Comparison of ENCODE assay signal across 1 cellular context in genomic region chr12:122225683-122226365, GRCh38.
TF ChIP-seq lines count a peak whose summit lies in the region.

DIABLO (minus strand) TSS chr12:122226052; CDS start chr12:122226014, 38 bp downstream.

TF ChIP-seq in WTC11, 78 proteins besides CTCF, POLR2A, EP300 and RAD21 (continued from another document and continues in another):
- no peak for TF ChIP-seq ZNF532 (CRISPR knock-in tag; IDR thresholded peaks at IDR 0.05; ENCODE audit: borderline replicate concordance)
- no peak for TF ChIP-seq ZNF396 (CRISPR knock-in tag; IDR thresholded peaks at IDR 0.05; ENCODE audit: borderline replicate concordance)
- 0 out of 2 replicates have a peak, but pooled peaks have one; percentile 59 for TF ChIP-seq IRF1 (CRISPR knock-in tag; IDR thresholded peaks at IDR 0.05)
- TF ChIP-seq CREB1 (CRISPR knock-in tag; IDR thresholded peaks at IDR 0.05), result peak; percentile 92
- no peak; the same call in 1 of the 2 replicates for TF ChIP-seq ARID4B (CRISPR knock-in tag; IDR thresholded peaks at IDR 0.05; ENCODE audit: borderline replicate concordance)
- TF ChIP-seq ETV6 (CRISPR knock-in tag; IDR thresholded peaks at IDR 0.05), result peak; percentile 92
- TF ChIP-seq ZNF416 (CRISPR knock-in tag; IDR thresholded peaks at IDR 0.05), result 0 out of 2 replicates have a peak, but pooled peaks have one; percentile 38
- TF ChIP-seq MYBL2 (CRISPR knock-in tag; IDR thresholded peaks at IDR 0.05), result peak; percentile 95
- no peak for TF ChIP-seq ZNF263 (CRISPR knock-in tag; IDR thresholded peaks at IDR 0.05; ENCODE audit: low read depth)
- no peak for TF ChIP-seq TCF7 (CRISPR knock-in tag; IDR thresholded peaks at IDR 0.05; ENCODE audit: low read depth)
- no peak for TF ChIP-seq NFE2L1 (CRISPR knock-in tag; IDR thresholded peaks at IDR 0.05)
- no peak for TF ChIP-seq ERG (CRISPR knock-in tag; IDR thresholded peaks at IDR 0.05)
- no peak for TF ChIP-seq RELA (CRISPR knock-in tag; IDR thresholded peaks at IDR 0.05; ENCODE audit: borderline replicate concordance)
- TF ChIP-seq GTF2I (CRISPR knock-in tag; conservative IDR thresholded peaks at IDR 0.05), result no peak
- TF ChIP-seq AFF4 (CRISPR knock-in tag; IDR thresholded peaks at IDR 0.05; ENCODE audit: borderline replicate concordance), result no peak; the same call in 1 of the 2 replicates
- TF ChIP-seq USF2 (CRISPR knock-in tag; IDR thresholded peaks at IDR 0.05), result peak; percentile 53
- TF ChIP-seq E2F5 (CRISPR knock-in tag; IDR thresholded peaks at IDR 0.05), result peak; percentile 71; the same call in 1 of the 2 replicates
- TF ChIP-seq JAZF1 (CRISPR knock-in tag; IDR thresholded peaks at IDR 0.05), result no peak
- TF ChIP-seq SMAD3 (CRISPR knock-in tag; IDR thresholded peaks at IDR 0.05; ENCODE audit: borderline replicate concordance), result peak; percentile 61; the same call in 1 of the 2 replicates
- TF ChIP-seq IRF2 (CRISPR knock-in tag; IDR thresholded peaks at IDR 0.05; ENCODE audit: borderline replicate concordance, low read depth), result no peak
- no peak for TF ChIP-seq NFATC4 (CRISPR knock-in tag; IDR thresholded peaks at IDR 0.05)
- TF ChIP-seq PRDM15 (CRISPR knock-in tag; IDR thresholded peaks at IDR 0.05), result no peak; the same call in 1 of the 2 replicates
- no peak for TF ChIP-seq ZBTB43 (CRISPR knock-in tag; IDR thresholded peaks at IDR 0.05)
- TF ChIP-seq STAT6 (CRISPR knock-in tag; conservative IDR thresholded peaks at IDR 0.05; ENCODE audit: low read depth), result no peak
- TF ChIP-seq CBFB (CRISPR knock-in tag; IDR thresholded peaks at IDR 0.05; ENCODE audit: low read depth), result no peak
